1 cellular context compared by ENCODE assay signal in genomic region chr9:114723926-114724325, GRCh38.
TF ChIP-seq lines count a peak whose summit lies in the region.

No MANE protein-coding gene starts in this region.

TF ChIP-seq in HepG2, 621 proteins besides CTCF, POLR2A, EP300 and RAD21:
- no peak for TF ChIP-seq BATF2 (CRISPR knock-in tag; IDR thresholded peaks at IDR 0.05)
- no peak for TF ChIP-seq ZNF839 (CRISPR knock-in tag; IDR thresholded peaks at IDR 0.05; ENCODE audit: borderline replicate concordance)
- no peak for TF ChIP-seq ZBED4 (CRISPR knock-in tag; IDR thresholded peaks at IDR 0.05; ENCODE audit: borderline replicate concordance)
- no peak for TF ChIP-seq ZNF34 (CRISPR knock-in tag; IDR thresholded peaks at IDR 0.05; ENCODE audit: borderline replicate concordance)
- TF ChIP-seq ZFP36L2 (CRISPR knock-in tag; IDR thresholded peaks at IDR 0.05): no peak
- no peak for TF ChIP-seq EED (CRISPR knock-in tag; IDR thresholded peaks at IDR 0.05)
- no peak for TF ChIP-seq FLYWCH1 (CRISPR knock-in tag; IDR thresholded peaks at IDR 0.05)
- TF ChIP-seq ZBTB2 (CRISPR knock-in tag; IDR thresholded peaks at IDR 0.05; ENCODE audit: low read depth): no peak
- no peak for TF ChIP-seq BRCA1 (CRISPR knock-in tag; IDR thresholded peaks at IDR 0.05)
- no peak for TF ChIP-seq ATF1 (CRISPR knock-in tag; IDR thresholded peaks at IDR 0.05)
